ENCODE assay signal across 2 cellular contexts in the genomic region with DNA sequence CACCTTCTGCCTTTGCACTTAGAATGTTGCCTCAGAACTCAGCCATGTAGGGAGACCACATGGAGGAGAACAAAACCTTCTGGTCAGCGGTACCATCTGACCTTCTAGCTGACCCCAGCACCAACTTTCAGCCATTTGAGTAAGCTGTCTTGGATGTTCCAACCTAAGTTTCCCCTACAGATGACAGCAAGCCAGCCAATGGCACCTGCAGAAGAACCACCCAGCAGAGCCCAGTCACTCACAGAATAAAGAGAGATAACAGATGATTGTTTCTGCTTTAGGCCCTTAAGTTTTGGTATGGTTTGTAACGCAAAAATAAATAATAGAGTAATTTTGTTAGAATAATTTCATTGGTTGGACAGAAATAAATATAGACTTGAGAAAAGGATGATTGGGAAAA.
TF ChIP-seq lines count a peak whose summit lies in the region.

No MANE protein-coding gene starts in this region.

TF ChIP-seq in HepG2, 621 proteins besides CTCF, POLR2A, EP300 and RAD21:
- no peak for TF ChIP-seq ZNF678 (CRISPR knock-in tag; IDR thresholded peaks at IDR 0.05)
- peak; percentile 98 for TF ChIP-seq ZNF331 (CRISPR knock-in tag; IDR thresholded peaks at IDR 0.05)

TF ChIP-seq in GM23338, 12 proteins besides CTCF, POLR2A, EP300 and RAD21:
- TF ChIP-seq ZNF331 (CRISPR knock-in tag; IDR thresholded peaks at IDR 0.05; ENCODE audit: low read depth) (peak; percentile 97), ZNF114 (CRISPR knock-in tag; IDR thresholded peaks at IDR 0.05) (no peak)
